In the genomic region with DNA sequence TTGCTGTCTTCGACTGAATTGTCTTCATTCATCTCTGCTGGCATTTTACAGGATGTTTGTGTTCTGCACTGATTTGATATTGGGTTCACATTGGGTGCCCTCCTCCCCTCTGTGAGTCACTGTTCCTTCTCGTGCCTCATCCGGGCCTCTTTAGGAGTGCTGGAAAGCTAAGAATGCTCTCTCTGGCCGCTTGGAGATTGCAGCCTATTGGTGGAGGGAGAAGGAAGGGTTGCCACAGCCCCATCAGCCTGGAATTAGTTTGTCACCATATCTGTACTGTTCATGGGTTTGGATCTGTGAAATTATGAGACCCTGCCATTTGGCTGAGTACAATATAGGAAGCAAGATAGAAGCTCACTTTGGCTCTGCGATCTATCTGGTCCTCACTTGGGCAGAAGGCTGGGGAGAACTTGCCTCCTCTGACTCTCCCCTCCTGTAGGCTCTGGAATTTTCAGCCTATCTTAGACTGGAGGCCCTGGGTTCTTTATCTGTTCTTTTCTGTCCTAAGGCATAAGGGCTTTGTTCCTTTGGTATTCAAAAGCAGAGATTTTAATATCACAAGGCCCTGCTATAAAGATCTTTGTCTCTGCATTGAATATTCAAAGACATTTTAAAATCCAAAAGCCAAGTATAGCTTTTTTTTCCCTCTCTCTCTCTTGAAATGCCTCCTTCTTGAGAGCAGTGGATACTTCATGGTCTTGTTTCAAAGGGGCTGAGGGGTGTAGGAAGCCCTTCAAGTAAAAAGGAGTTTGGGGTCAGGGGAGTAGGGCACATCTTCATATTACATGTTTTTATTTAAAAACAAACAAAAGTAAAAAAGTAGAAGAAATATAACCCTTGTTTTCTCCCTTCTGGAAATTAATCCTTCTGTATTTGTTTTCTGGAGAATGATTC, we compare ENCODE assay signal across 20 cellular contexts.
A peak's percentile ranks its signal among the peaks of the same experiment; 100 is the strongest.
DNase-seq lines count a peak whose midpoint lies in the region; ATAC-seq and TF ChIP-seq lines count a peak whose summit lies in the region.
"Had no signal": no experiment of that assay in that cellular context is flagged by ENCODE, and none has a peak within 500 bp of the region (broad histone marks: within the 10 kb centered on the region; RNA-seq: fewer than 3 reads in every experiment).

No MANE protein-coding gene starts in this region.

- H3K27me3 ChIP-seq in HAP-1 (ENCODE audit: low read depth): no peaks in the 10 kb centered on the region
- no peaks in the 10 kb centered on the region for H3K27me3 ChIP-seq in right cardiac atrium (ENCODE audit: control insufficient read depth, insufficient read depth)
- H3K27me3 ChIP-seq: brain microvascular endothelial cell, colonic mucosa had no signal

- H3K36me3 ChIP-seq in HAP-1 (replicated peaks): no peaks in the 10 kb centered on the region
- no peaks in the 10 kb centered on the region for H3K36me3 ChIP-seq in SK-N-MC (ENCODE audit: insufficient read depth, low read length)
- H3K36me3 ChIP-seq: brain microvascular endothelial cell, colonic mucosa had no signal

- 40% methylated on average over 5 of the region's 5 CpGs for WGBS in right cardiac atrium

- peak; percentile 56 to 93 for DNase-seq in HAP-1 (ENCODE audit: low spot score in 2 of 2)
- no peak for DNase-seq in SK-N-MC (ENCODE audit: low read depth, low spot score)
- DNase-seq in right cardiac atrium: no peak
- no peak for DNase-seq in nephron progenitor cell
- DNase-seq: activated CD8-positive, alpha-beta T cell treated with anti-CD3 and anti-CD28 coated beads, Interleukin-2, amount 10 ng/mL, durations not matched to agents 7 days and 5 days; activated T-cell treated with anti-CD3 and anti-CD28 coated beads, Interleukin-2, amount 50 U/mL, for 1 hour; brain microvascular endothelial cell; CD4-positive, alpha-beta memory T cell; colonic mucosa; DMS153; NCI-H1436; NCI-H510A treated with DMSO at 0.1 percent for 48 hours; NK-92 treated with Interleukin-12 subunit alpha and Interleukin-12 subunit beta, amount 100 ng/mL, for 24 hours; psoas muscle; small intestine; stimulated activated CD4-positive, alpha-beta T cell treated with anti-CD3 and anti-CD28 coated beads, Interleukin-2, amount 100 ng/mL, for 48 hours; stimulated activated naive CD8-positive, alpha-beta T cell treated with anti-CD3 and anti-CD28 coated beads, Interleukin-15, Interleukin-2, amounts not matched to agents 100 U/mL and 50 U/mL, for 24 hours had no signal

- H3K4me3 ChIP-seq in HAP-1 (no peak overlapping the region), SK-N-MC (no peak overlapping the region), right cardiac atrium (ENCODE audit: low read length) (no peak overlapping the region)
- H3K4me3 ChIP-seq: colonic mucosa, psoas muscle had no signal

- ATAC-seq in right cardiac atrium: peak; percentile 59 to 70
- ATAC-seq in stimulated activated memory B cell treated with anti-CD40 and anti-IgM and Interleukin-4, amounts not matched to agents 10 μg/mL and 1 μg/mL and 100 μg/mL, for 72 hours: peak; percentile 36
- ATAC-seq in GM21367 (IDR thresholded peaks at IDR 0.05; ENCODE audit: unreplicated experiment): no peak
- no peak for ATAC-seq in esophagus mucosa
- ATAC-seq: activated CD8-positive, alpha-beta T cell treated with anti-CD3 and anti-CD28 coated beads, Interleukin-2, amount 10 ng/mL, durations not matched to agents 7 days and 5 days; psoas muscle; stimulated activated naive CD8-positive, alpha-beta T cell treated with anti-CD3 and anti-CD28 coated beads, Interleukin-15, Interleukin-2, amounts not matched to agents 100 U/mL and 50 U/mL, for 24 hours had no signal

- no peaks in the 10 kb centered on the region for H3K9me3 ChIP-seq in HAP-1
- H3K9me3 ChIP-seq in SK-N-MC (ENCODE audit: low read depth, low read length): no peaks in the 10 kb centered on the region
- no peaks in the 10 kb centered on the region for H3K9me3 ChIP-seq in right cardiac atrium (ENCODE audit: control insufficient read depth, low read length)
- H3K9me3 ChIP-seq: colonic mucosa, psoas muscle had no signal

- H3K4me3 Mint-ChIP-seq in stimulated activated memory B cell treated with anti-CD40 and anti-IgM and Interleukin-4, amounts not matched to agents 10 μg/mL and 1 μg/mL and 100 μg/mL, for 72 hours: no peak overlapping the region
- no peak overlapping the region for H3K4me3 Mint-ChIP-seq in nephron progenitor cell
- H3K4me3 Mint-ChIP-seq: activated CD8-positive, alpha-beta T cell treated with anti-CD3 and anti-CD28 coated beads, Interleukin-2, amount 10 ng/mL, durations not matched to agents 7 days and 5 days; CD4-positive, alpha-beta memory T cell had no signal

- H3K27ac ChIP-seq in SK-N-MC (0 out of 2 replicates have a peak overlapping the region, but pooled peaks have one; percentile 9), right cardiac atrium (ENCODE audit: low read length) (no peak overlapping the region)
- H3K27ac ChIP-seq: brain microvascular endothelial cell, colonic mucosa, psoas muscle had no signal

- H3K4me1 ChIP-seq in HAP-1 (peaks cover 21% of the 10 kb centered on the region), right cardiac atrium (ENCODE audit: control insufficient read depth, insufficient read depth, low read length) (no peaks in the 10 kb centered on the region)
- H3K4me1 ChIP-seq: colonic mucosa, psoas muscle had no signal

- H3K9ac ChIP-seq in SK-N-MC (ENCODE audit: insufficient read length): no peak overlapping the region

- no peaks in the 10 kb centered on the region for H3K27me3 Mint-ChIP-seq in stimulated activated memory B cell treated with anti-CD40 and anti-IgM and Interleukin-4, amounts not matched to agents 10 μg/mL and 1 μg/mL and 100 μg/mL, for 72 hours
- peaks cover 3% of the 10 kb centered on the region for H3K27me3 Mint-ChIP-seq in nephron progenitor cell (ENCODE audit: low read depth, poor library complexity)
- H3K27me3 Mint-ChIP-seq: CD4-positive, alpha-beta memory T cell had no signal

- H3K9me3 Mint-ChIP-seq in stimulated activated memory B cell treated with anti-CD40 and anti-IgM and Interleukin-4, amounts not matched to agents 10 μg/mL and 1 μg/mL and 100 μg/mL, for 72 hours: no peaks in the 10 kb centered on the region
- H3K9me3 Mint-ChIP-seq in nephron progenitor cell: no peaks in the 10 kb centered on the region
- H3K9me3 Mint-ChIP-seq: CD4-positive, alpha-beta memory T cell had no signal

- in situ Hi-C loops in HAP-1 (cut with MboI; ENCODE audit: low sequenced_read_pairs): no loop called here

- H3K27ac Mint-ChIP-seq in stimulated activated memory B cell treated with anti-CD40 and anti-IgM and Interleukin-4, amounts not matched to agents 10 μg/mL and 1 μg/mL and 100 μg/mL, for 72 hours: no peak overlapping the region
- no peak overlapping the region for H3K27ac Mint-ChIP-seq in nephron progenitor cell
- H3K27ac Mint-ChIP-seq: activated CD8-positive, alpha-beta T cell treated with anti-CD3 and anti-CD28 coated beads, Interleukin-2, amount 10 ng/mL, durations not matched to agents 7 days and 5 days; CD4-positive, alpha-beta memory T cell had no signal

- H3K4me1 Mint-ChIP-seq in stimulated activated memory B cell treated with anti-CD40 and anti-IgM and Interleukin-4, amounts not matched to agents 10 μg/mL and 1 μg/mL and 100 μg/mL, for 72 hours: no peaks in the 10 kb centered on the region
- no peaks in the 10 kb centered on the region for H3K4me1 Mint-ChIP-seq in nephron progenitor cell
- H3K4me1 Mint-ChIP-seq: CD4-positive, alpha-beta memory T cell had no signal

- H3K36me3 Mint-ChIP-seq in stimulated activated memory B cell treated with anti-CD40 and anti-IgM and Interleukin-4, amounts not matched to agents 10 μg/mL and 1 μg/mL and 100 μg/mL, for 72 hours: no peaks in the 10 kb centered on the region
- no peaks in the 10 kb centered on the region for H3K36me3 Mint-ChIP-seq in nephron progenitor cell (ENCODE audit: low read depth)
- H3K36me3 Mint-ChIP-seq: CD4-positive, alpha-beta memory T cell had no signal

- intact Hi-C loops in right cardiac atrium (cut with DNase I): no loop called here

- no peak for TF ChIP-seq CTCF in nephron progenitor cell (IDR thresholded peaks at IDR 0.05)

Comparison
In these comparisons a context has a peak if more than half of its experiments do, and no peak if none do; other contexts are left out.
1. DNase-seq: peak in HAP-1 (2 of 2); none in SK-N-MC (single experiment), right cardiac atrium (0 of 3) and nephron progenitor cell (single experiment).
2. ATAC-seq: peak in right cardiac atrium (2 of 2) and stimulated activated memory B cell treated with anti-CD40 and anti-IgM and Interleukin-4, amounts not matched to agents 10 μg/mL and 1 μg/mL and 100 μg/mL, for 72 hours (single experiment); none in GM21367 (single experiment) and esophagus mucosa (single experiment).